Comparison of ENCODE assay signal across 1 cellular context in the genomic region with DNA sequence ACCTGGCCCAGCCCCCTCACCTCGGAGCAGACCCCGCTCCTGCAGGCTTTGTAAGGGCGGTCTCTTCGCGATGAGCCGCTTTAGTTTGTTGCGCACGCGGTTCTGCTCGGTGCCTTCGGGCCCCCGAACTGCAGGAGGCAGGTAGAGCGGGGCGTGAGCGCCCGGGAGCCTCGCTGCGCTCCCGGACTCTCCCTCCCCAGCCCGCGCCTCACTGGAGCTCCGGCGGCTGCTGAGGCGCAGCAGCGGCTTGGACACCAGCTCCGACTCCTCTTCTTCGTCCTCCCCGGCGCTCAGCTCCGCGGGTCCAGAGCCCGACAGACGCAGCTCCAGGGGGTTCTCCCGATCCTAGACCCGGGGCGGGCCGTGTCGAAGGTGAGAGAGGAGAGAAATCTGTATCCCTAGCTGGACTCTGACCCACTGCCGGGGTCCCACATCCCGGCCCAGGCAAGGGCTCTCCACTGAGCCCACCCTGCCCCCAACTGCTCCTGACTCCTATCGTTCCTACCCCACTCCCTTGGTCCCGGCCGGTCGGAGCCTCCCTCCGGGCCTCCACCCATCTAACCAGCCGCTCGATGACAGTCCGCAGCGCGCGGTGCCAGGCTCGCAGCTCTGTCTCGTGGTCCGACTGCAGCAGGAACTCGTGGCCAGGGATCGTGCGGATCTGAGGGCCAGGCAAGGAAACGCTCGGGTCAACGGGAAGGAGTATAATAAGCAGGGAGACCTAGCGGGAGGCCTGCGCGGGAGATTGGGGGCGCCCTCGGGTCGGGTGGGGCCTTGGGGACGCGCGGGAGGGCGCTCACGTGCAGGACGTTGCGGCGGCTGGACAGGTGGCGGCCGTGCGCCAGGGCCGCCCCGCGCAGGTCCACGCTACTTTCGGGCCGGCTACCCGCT.
TF ChIP-seq lines count a peak whose summit lies in the region.

No MANE protein-coding gene starts in this region.

TF ChIP-seq in H1, 55 proteins besides CTCF, POLR2A, EP300 and RAD21:
- TF ChIP-seq TAF1 (IDR thresholded peaks at IDR 0.05; ENCODE audit: low read depth, low read length): 0 out of 2 replicates have a peak, but pooled peaks have one; percentile 1
- peak; percentile 87 for TF ChIP-seq SUZ12 (IDR thresholded peaks at IDR 0.05; ENCODE audit: low read length)
- no peak for TF ChIP-seq EGR1 (IDR thresholded peaks at IDR 0.05; ENCODE audit: borderline replicate concordance, low read depth, low read length)
- TF ChIP-seq, protein P1, sequence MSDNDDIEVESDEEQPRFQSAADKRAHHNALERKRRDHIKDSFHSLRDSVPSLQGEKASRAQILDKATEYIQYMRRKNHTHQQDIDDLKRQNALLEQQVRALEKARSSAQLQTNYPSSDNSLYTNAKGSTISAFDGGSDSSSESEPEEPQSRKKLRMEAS (IDR thresholded peaks at IDR 0.05): peak; percentile 75
- TF ChIP-seq ASH2L (IDR thresholded peaks at IDR 0.05; ENCODE audit: low read length): peak; percentile 59
- TF ChIP-seq KDM4A (IDR thresholded peaks at IDR 0.05; ENCODE audit: low read depth, low read length, severe bottlenecking): peak; percentile 85
- TF ChIP-seq POU5F1 (IDR thresholded peaks at IDR 0.05; ENCODE audit: low read depth, low read length): no peak
- TF ChIP-seq E2F6 (IDR thresholded peaks at IDR 0.05): peak; percentile 84
- peak; percentile 80 for TF ChIP-seq RNF2 (IDR thresholded peaks at IDR 0.05; ENCODE audit: borderline replicate concordance, low read depth, low read length, missing control alignments, poor library complexity, severe bottlenecking)
- no peak for TF ChIP-seq YY1 (IDR thresholded peaks at IDR 0.05; ENCODE audit: low read depth, low read length)
- 0 out of 2 replicates have a peak, but pooled peaks have one; percentile 20 for TF ChIP-seq RBBP5 (IDR thresholded peaks at IDR 0.05; ENCODE audit: borderline replicate concordance, low read depth, low read length)
- peak; percentile 89 for TF ChIP-seq EZH2 (IDR thresholded peaks at IDR 0.05; ENCODE audit: low read depth, low read length, severe bottlenecking)
- TF ChIP-seq CBX5 (IDR thresholded peaks at IDR 0.05; ENCODE audit: low read depth, low read length): no peak
